Comparison of ENCODE assay signal across 22 cellular contexts in genomic region chr13:36074659-36075058, GRCh38. TPM values are rescaled to one million over a fixed set of nuclear protein-coding genes. Genes with fewer than 3 reads are reported as not detected.
DNase-seq lines count a peak whose midpoint lies in the region; ATAC-seq and TF ChIP-seq lines count a peak whose summit lies in the region.
"Had no signal": no experiment of that assay in that cellular context is flagged by ENCODE, and none has a peak within 500 bp of the region (broad histone marks: within the 10 kb centered on the region; RNA-seq: fewer than 3 reads in every experiment).

No MANE protein-coding gene starts in this region.

- no peak overlapping the region for H3K4me3 Mint-ChIP-seq in WTC11
- H3K4me3 Mint-ChIP-seq: activated naive CD4-positive, alpha-beta T cell treated with anti-CD3 and anti-CD28 coated beads, Interleukin-2, amount 10 ng/mL, durations not matched to agents 7 days and 5 days; activated T-cell treated with anti-CD3 and anti-CD28 coated beads, Interleukin-2, amount 50 U/mL, for 72 hours; CD8-positive, alpha-beta memory T cell; type B pancreatic cell had no signal

- H3K27me3 ChIP-seq in neural cell (ENCODE audit: insufficient read depth, low read depth, low read length): no peaks in the 10 kb centered on the region
- H3K27me3 ChIP-seq: ovary had no signal

- peak overlapping the region; percentile 90 for H3K27ac ChIP-seq in neural cell (ENCODE audit: low read length)
- H3K27ac ChIP-seq: ovary had no signal

- DNase-seq in EH (ENCODE audit: low read depth) (peak; percentile 10), LHCN-M2 (ENCODE audit: low read depth) (peak; percentile 9), astrocyte of the spinal cord (ENCODE audit: low read depth, low spot score) (peak; percentile 29), WTC11 (ENCODE audit: low spot score) (no peak), NCI-H510A (lab: John Stamatoyannopoulos, UW) (no peak)
- DNase-seq: activated naive CD4-positive, alpha-beta T cell treated with anti-CD3 and anti-CD28 coated beads, Interleukin-2, amount 10 ng/mL, durations not matched to agents 7 days and 5 days; activated T-cell treated with anti-CD3 and anti-CD28 coated beads, Interleukin-2, amount 50 U/mL, for 72 hours; CD8-positive, alpha-beta memory T cell; Karpas-422; kidney; mammary epithelial cell; NCI-H1048; NCI-H226; NK-92 treated with Interleukin-12 subunit alpha and Interleukin-12 subunit beta, amount 100 ng/mL, for 24 hours; SIG-M5 had no signal

- no peaks in the 10 kb centered on the region for H3K9me3 ChIP-seq in neural cell (ENCODE audit: low read length)
- H3K9me3 ChIP-seq: ovary had no signal

- H3K9ac ChIP-seq in neural cell (ENCODE audit: low read length): peak overlapping the region; percentile 56

- H3K4me1 Mint-ChIP-seq in WTC11: peaks cover 3% of the 10 kb centered on the region
- H3K4me1 Mint-ChIP-seq: activated naive CD4-positive, alpha-beta T cell treated with anti-CD3 and anti-CD28 coated beads, Interleukin-2, amount 10 ng/mL, durations not matched to agents 7 days and 5 days; CD8-positive, alpha-beta memory T cell had no signal

- no peak for TF ChIP-seq CTCF in astrocyte of the spinal cord (IDR thresholded peaks at IDR 0.05; ENCODE audit: low read depth, low read length)
- no peak for TF ChIP-seq CTCF in neural cell (IDR thresholded peaks at IDR 0.05; ENCODE audit: poor library complexity, severe bottlenecking)
- TF ChIP-seq CTCF in WTC11 (IDR thresholded peaks at IDR 0.05): no peak

- TF ChIP-seq EP300 in neural cell (conservative IDR thresholded peaks at IDR 0.05; ENCODE audit: poor library complexity, severe bottlenecking): peak; percentile 83

- H3K36me3 Mint-ChIP-seq in WTC11: no peaks in the 10 kb centered on the region
- H3K36me3 Mint-ChIP-seq: activated naive CD4-positive, alpha-beta T cell treated with anti-CD3 and anti-CD28 coated beads, Interleukin-2, amount 10 ng/mL, durations not matched to agents 7 days and 5 days had no signal

- no peak overlapping the region for H2AFZ ChIP-seq in neural cell (ENCODE audit: low read depth, low read length)

- POLR2A ChIA-PET in WTC11 (lab: Charles Lee): no interaction called here

- H3K4me3 ChIP-seq in astrocyte of the spinal cord (ENCODE audit: low read depth, low read length) (no peak overlapping the region), neural cell (ENCODE audit: low read length) (peak overlapping the region; percentile 48)
- H3K4me3 ChIP-seq: ovary had no signal

- no peaks in the 10 kb centered on the region for H3K27me3 Mint-ChIP-seq in WTC11 (ENCODE audit: low read depth)
- H3K27me3 Mint-ChIP-seq: activated naive CD4-positive, alpha-beta T cell treated with anti-CD3 and anti-CD28 coated beads, Interleukin-2, amount 10 ng/mL, durations not matched to agents 7 days and 5 days; CD8-positive, alpha-beta memory T cell had no signal

- TF ChIP-seq RAD21 in neural cell (conservative IDR thresholded peaks at IDR 0.05): peak; percentile 22

- peaks cover 2% of the 10 kb centered on the region for H3F3A ChIP-seq in neural cell (ENCODE audit: insufficient read depth, low read length, poor library complexity, severe bottlenecking)

- H3K36me3 ChIP-seq in neural cell (ENCODE audit: insufficient read depth, low read length): peaks cover 6% of the 10 kb centered on the region
- H3K36me3 ChIP-seq: ovary had no signal

- no peak for ATAC-seq in WTC11
- ATAC-seq in GM21381 (IDR thresholded peaks at IDR 0.05; ENCODE audit: unreplicated experiment): no peak
- no peak for ATAC-seq in GM21619 (IDR thresholded peaks at IDR 0.05; ENCODE audit: unreplicated experiment)
- ATAC-seq: activated T-cell treated with anti-CD3 and anti-CD28 coated beads, Interleukin-2, amount 50 U/mL, for 72 hours; Panc1 had no signal

- peaks cover 77% of the 10 kb centered on the region for H3K79me2 ChIP-seq in neural cell (replicated peaks; ENCODE audit: insufficient read depth, low read length)

- in situ Hi-C loops in astrocyte of the spinal cord (cut with HindIII; ENCODE audit: low sequenced_read_pairs): no loop called here

- peaks cover 6% of the 10 kb centered on the region; the same call in 1 of the 2 replicates for H3K9me3 Mint-ChIP-seq in WTC11

- peak overlapping the region; percentile 68 for H3K4me2 ChIP-seq in neural cell (ENCODE audit: low read length)

- CTCF ChIA-PET in WTC11 (lab: Charles Lee): interaction anchor here (1.0 kb wide), 1 partner anchor 11 kb away, joined by 4 read pairs; no protein-coding TSS in a partner anchor

- H3K27ac Mint-ChIP-seq in WTC11: no peak overlapping the region
- H3K27ac Mint-ChIP-seq: activated naive CD4-positive, alpha-beta T cell treated with anti-CD3 and anti-CD28 coated beads, Interleukin-2, amount 10 ng/mL, durations not matched to agents 7 days and 5 days; activated T-cell treated with anti-CD3 and anti-CD28 coated beads, Interleukin-2, amount 50 U/mL, for 72 hours; CD8-positive, alpha-beta memory T cell; type B pancreatic cell had no signal

- no peaks in the 10 kb centered on the region for H4K20me1 ChIP-seq in neural cell (ENCODE audit: insufficient read depth)

- no peaks in the 10 kb centered on the region for H3K9me2 ChIP-seq in neural cell (ENCODE audit: insufficient read depth, low read length)

TF ChIP-seq in neural cell, 6 proteins besides CTCF, POLR2A, EP300 and RAD21:
- TF ChIP-seq TAF1 (IDR thresholded peaks at IDR 0.05; ENCODE audit: low read depth) (no peak), MXI1 (conservative IDR thresholded peaks at IDR 0.05; ENCODE audit: poor library complexity, severe bottlenecking) (peak; percentile 28), SMC3 (conservative IDR thresholded peaks at IDR 0.05; ENCODE audit: poor library complexity) (peak; percentile 22), POLR2AphosphoS5 (IDR thresholded peaks at IDR 0.05) (peak; percentile 46)
TF ChIP-seq in neural cell: peak in this region for 3.

TF ChIP-seq in WTC11, 78 proteins besides CTCF, POLR2A, EP300 and RAD21:
- TF ChIP-seq ZNF425 (CRISPR knock-in tag; conservative IDR thresholded peaks at IDR 0.05): no peak
- no peak for TF ChIP-seq CREB1 (CRISPR knock-in tag; IDR thresholded peaks at IDR 0.05)
- no peak for TF ChIP-seq PREB (CRISPR knock-in tag; IDR thresholded peaks at IDR 0.05; ENCODE audit: borderline replicate concordance)
- no peak for TF ChIP-seq CREM (CRISPR knock-in tag; IDR thresholded peaks at IDR 0.05)
- no peak for TF ChIP-seq ZNF671 (CRISPR knock-in tag; IDR thresholded peaks at IDR 0.05)
- no peak for TF ChIP-seq IRF1 (CRISPR knock-in tag; IDR thresholded peaks at IDR 0.05)

RNA-seq across cellular contexts. Expression of gene DCLK1, which starts 56.5 kb away (rescaled TPM):
- total RNA-seq in LHCN-M2 (2014; rRNA removed) (1.9 and 3.1 TPM in 2 replicates), WTC11 (2021) (15.4 to 18.5 TPM (median 15.5 TPM) in 3 replicates)
- 1.7 TPM for polyA plus RNA-seq in LHCN-M2 (2012)
- 118 and 124 TPM in 2 replicates for polyA plus RNA-seq in neural cell
- 307 and 341 TPM in 2 replicates for polyA minus RNA-seq in neural cell
- total RNA-seq: activated CD8-positive, alpha-beta memory T cell treated with anti-CD3 and anti-CD28 coated beads for 36 hours; activated T-cell treated with anti-CD3 and anti-CD28 coated beads, Interleukin-2, amount 50 U/mL, for 72 hours; CD8-positive, alpha-beta memory T cell had no signal
- polyA plus RNA-seq: CD8-positive, alpha-beta memory T cell had no signal

Comparison
In these comparisons a context has a peak if more than half of its experiments do, and no peak if none do; other contexts are left out.
1. DNase-seq: peak in EH (single experiment), LHCN-M2 (single experiment) and astrocyte of the spinal cord (single experiment); none in WTC11 (single experiment) and NCI-H510A (single experiment).